12 cellular contexts compared by ENCODE assay signal in genomic region chr1:47226121-47226977, GRCh38. TPM values are rescaled to one million over a fixed set of nuclear protein-coding genes. Genes with fewer than 3 reads are reported as not detected.
DNase-seq lines count a peak whose midpoint lies in the region; ATAC-seq and TF ChIP-seq lines count a peak whose summit lies in the region.
"Had no signal": no experiment of that assay in that cellular context is flagged by ENCODE, and none has a peak within 500 bp of the region (broad histone marks: within the 10 kb centered on the region; RNA-seq: fewer than 3 reads in every experiment).

No MANE protein-coding gene starts in this region.

- H3K27ac Mint-ChIP-seq in activated naive CD8-positive, alpha-beta T cell treated with anti-CD3 and anti-CD28 coated beads, Interleukin-2, amount 10 ng/mL, durations not matched to agents 7 days and 5 days, result no peak overlapping the region
- no peak overlapping the region for H3K27ac Mint-ChIP-seq in type B pancreatic cell

- H3K4me1 Mint-ChIP-seq in activated naive CD8-positive, alpha-beta T cell treated with anti-CD3 and anti-CD28 coated beads, Interleukin-2, amount 10 ng/mL, durations not matched to agents 7 days and 5 days, result peaks cover 8% of the 10 kb centered on the region
- peaks cover 1% of the 10 kb centered on the region for H3K4me1 Mint-ChIP-seq in type B pancreatic cell (ENCODE audit: unreplicated experiment)

- H3K4me1 ChIP-seq in heart left ventricle, result peaks cover 0 to 55% (median 22%) of the 10 kb centered on the region in 12 donors

- DNase-seq in heart left ventricle (no peak), left cardiac atrium (no peak), lung microvascular endothelial cell (ENCODE audit: low read depth in 2 of 2) (peak; percentile 50), type B pancreatic cell (ENCODE audit: extremely low spot score, unreplicated experiment) (no peak), EL (no peak)
- DNase-seq in activated naive CD8-positive, alpha-beta T cell treated with anti-CD3 and anti-CD28 coated beads, Interleukin-2, amount 10 ng/mL, durations not matched to agents 7 days and 5 days, result no peak
- DNase-seq in stimulated activated naive CD4-positive, alpha-beta T cell (lab: John Stamatoyannopoulos, UW), result no peak
- DNase-seq: C1 segment of cervical spinal cord; effector CD8-positive, alpha-beta T cell had no signal

- H3K27ac ChIP-seq in heart left ventricle, result peak overlapping the region in 7 of 12 donors; percentile 2 to 62 (median 39)

- H3K36me3 ChIP-seq in heart left ventricle, result no peaks in the 10 kb centered on the region

- ATAC-seq in heart left ventricle (no peak), left cardiac atrium (no peak), GM21786 (IDR thresholded peaks at IDR 0.05; ENCODE audit: unreplicated experiment) (no peak)
- ATAC-seq in activated naive CD8-positive, alpha-beta T cell treated with anti-CD3 and anti-CD28 coated beads, Interleukin-2, amount 10 ng/mL, durations not matched to agents 7 days and 5 days (ENCODE audit: low read depth), result no peak
- ATAC-seq: GM12878 had no signal

- intact Hi-C loops in heart left ventricle (cut with DNase I) (no loop called here), left cardiac atrium (cut with DNase I) (no loop called here)

- 9 to 19% (median 18%) methylated on average over 21 of the region's 21 CpGs for WGBS in heart left ventricle, 4 donors

- peaks cover 57% of the 10 kb centered on the region for H3K27me3 Mint-ChIP-seq in activated naive CD8-positive, alpha-beta T cell treated with anti-CD3 and anti-CD28 coated beads, Interleukin-2, amount 10 ng/mL, durations not matched to agents 7 days and 5 days
- H3K27me3 Mint-ChIP-seq in type B pancreatic cell, result peaks cover 58% of the 10 kb centered on the region

- H3K4me3 ChIP-seq in heart left ventricle, result peak overlapping the region; percentile 6 to 50 (median 42)
- H3K4me3 ChIP-seq: GM12878 had no signal

- peak overlapping the region; percentile 43 for H3K4me3 Mint-ChIP-seq in activated naive CD8-positive, alpha-beta T cell treated with anti-CD3 and anti-CD28 coated beads, Interleukin-2, amount 10 ng/mL, durations not matched to agents 7 days and 5 days
- peak overlapping the region; percentile 75 for H3K4me3 Mint-ChIP-seq in type B pancreatic cell

- no peak for TF ChIP-seq CTCF in heart left ventricle (IDR thresholded peaks at IDR 0.05)
- TF ChIP-seq CTCF in type B pancreatic cell (conservative IDR thresholded peaks at IDR 0.05), result no peak

- no peaks in the 10 kb centered on the region for H3K9me3 Mint-ChIP-seq in activated naive CD8-positive, alpha-beta T cell treated with anti-CD3 and anti-CD28 coated beads, Interleukin-2, amount 10 ng/mL, durations not matched to agents 7 days and 5 days
- H3K9me3 Mint-ChIP-seq in type B pancreatic cell, result no peaks in the 10 kb centered on the region

- POLR2A ChIA-PET in activated naive CD8-positive, alpha-beta T cell treated with anti-CD3 and anti-CD28 coated beads, Interleukin-2, amount 10 ng/mL, durations not matched to agents 7 days and 5 days (lab: Charles Lee), result no interaction called here

- H3K36me3 Mint-ChIP-seq in activated naive CD8-positive, alpha-beta T cell treated with anti-CD3 and anti-CD28 coated beads, Interleukin-2, amount 10 ng/mL, durations not matched to agents 7 days and 5 days, result no peaks in the 10 kb centered on the region
- H3K36me3 Mint-ChIP-seq in type B pancreatic cell, result no peaks in the 10 kb centered on the region

- H3K27me3 ChIP-seq in heart left ventricle, result peaks cover 41 to 93% (median 80%) of the 10 kb centered on the region in 9 donors

- no peak for TF ChIP-seq POLR2A in heart left ventricle (IDR thresholded peaks at IDR 0.05)

- H3K9me3 ChIP-seq in heart left ventricle, result no peaks in the 10 kb centered on the region

RNA-seq across cellular contexts. Expression of gene TAL1, which starts 5.7 kb away (rescaled TPM):
- total RNA-seq in heart left ventricle, result 1 to 10 TPM; 1.8 to 3.9 (median 3.4) TPM
- 1 to 10 TPM; 2.7 to 2.9 TPM for polyA plus RNA-seq in heart left ventricle
- total RNA-seq in left cardiac atrium, result 1 to 10 TPM; 4.0 to 5.1 TPM
- total RNA-seq in activated naive CD8-positive, alpha-beta T cell treated with anti-CD3 and anti-CD28 coated beads, Interleukin-2, amount 10 ng/mL, durations not matched to agents 7 days and 5 days, result not detected
- total RNA-seq in lung microvascular endothelial cell, result 51.0 and 58.1 TPM in 2 replicates
- not detected in 2 replicates for total RNA-seq in type B pancreatic cell (ENCODE audit: low replicate concordance)
- total RNA-seq: T-helper 2 cell treated with Interferon-gamma antibody and Interleukin-4, amounts not matched to agents 100 ng/mL and 5 ng/mL, for 36 hours had no signal
- polyA plus RNA-seq: GM12878 had no signal

RNA-seq across cellular contexts. Expression of gene PDZK1IP1, which starts 36.5 kb away (rescaled TPM):
- 1 to 10 TPM in 1 of 9 donors, under 1 TPM in 1, not detected in 7; 0.56 to 7.1 TPM for total RNA-seq in heart left ventricle
- not detected for polyA plus RNA-seq in heart left ventricle
- 1 to 10 TPM; 1.6 to 1.9 TPM for total RNA-seq in left cardiac atrium
- not detected for total RNA-seq in activated naive CD8-positive, alpha-beta T cell treated with anti-CD3 and anti-CD28 coated beads, Interleukin-2, amount 10 ng/mL, durations not matched to agents 7 days and 5 days
- total RNA-seq in lung microvascular endothelial cell, result not detected in 2 replicates
- total RNA-seq in type B pancreatic cell (ENCODE audit: low replicate concordance), result not detected in 2 replicates
- total RNA-seq: GM12878; T-helper 2 cell treated with Interferon-gamma antibody and Interleukin-4, amounts not matched to agents 100 ng/mL and 5 ng/mL, for 36 hours had no signal
- polyA plus RNA-seq: GM12878 had no signal

Comparison
In these comparisons a context has a peak if more than half of its experiments do, and no peak if none do; other contexts are left out.
1. DNase-seq: peak in lung microvascular endothelial cell (2 of 2); none in heart left ventricle (0 of 5), left cardiac atrium (single experiment), activated naive CD8-positive, alpha-beta T cell treated with anti-CD3 and anti-CD28 coated beads, Interleukin-2, amount 10 ng/mL, durations not matched to agents 7 days and 5 days (single experiment), type B pancreatic cell (single experiment), stimulated activated naive CD4-positive, alpha-beta T cell (0 of 6) and EL (single experiment).